Comparison of ENCODE assay signal across 8 cellular contexts in genomic region chr9:110048976-110049698, GRCh38.
A peak's percentile ranks its signal among the peaks of the same experiment; 100 is the strongest.
DNase-seq lines count a peak whose midpoint lies in the region; ATAC-seq and TF ChIP-seq lines count a peak whose summit lies in the region.

No MANE protein-coding gene starts in this region.

- no peak for TF ChIP-seq CTCF in GM13977 (IDR thresholded peaks at IDR 0.05; ENCODE audit: extremely low read depth, insufficient read depth, missing control alignments)

- peak overlapping the region; percentile 73 for H3K27ac ChIP-seq in skeletal muscle tissue (ENCODE audit: low read depth, low read length)

- DNase-seq in GM13977 (ENCODE audit: low spot score) (peak; percentile 22), NT2/D1 (ENCODE audit: low read depth, low spot score) (no peak), adipocyte (ENCODE audit: low read depth) (peak; percentile 70), GF-D8 (lab: John Stamatoyannopoulos, UW) (no peak), left lobe of liver (ENCODE audit: low spot score) (no peak)

- H3K9me3 ChIP-seq in NT2/D1 (ENCODE audit: insufficient read depth, low read length), result no peaks in the 10 kb centered on the region
- no peaks in the 10 kb centered on the region for H3K9me3 ChIP-seq in adipocyte (ENCODE audit: control insufficient read depth, low read length)
- H3K9me3 ChIP-seq in skeletal muscle tissue (ENCODE audit: control insufficient read depth in 3 of 3, low read length in 3 of 3), result no peaks in the 10 kb centered on the region

- in situ Hi-C loops in GM13977 (cut with MboI; ENCODE audit: low pct_unique_long_range_greater_than_20kb, low sequenced_read_pairs, unreplicated experiment), result no loop called here

- H3K4me3 ChIP-seq in NT2/D1 (ENCODE audit: insufficient read length, low read depth) (peak overlapping the region; percentile 98), adipocyte (ENCODE audit: low read length) (peak overlapping the region; percentile 92), iPS-11a (ENCODE audit: low read depth, low read length) (peak overlapping the region; percentile 78), skeletal muscle tissue (ENCODE audit: low read length in 3 of 3) (peak overlapping the region; percentile 72 to 80 (median 77))

- H3K27me3 ChIP-seq in NT2/D1 (ENCODE audit: insufficient read depth, insufficient read length), result no peaks in the 10 kb centered on the region
- no peaks in the 10 kb centered on the region for H3K27me3 ChIP-seq in adipocyte (replicated peaks; ENCODE audit: control insufficient read depth, insufficient read depth, low read length)
- peaks cover 0 to 15% (median 8%) of the 10 kb centered on the region in 3 donors for H3K27me3 ChIP-seq in skeletal muscle tissue (ENCODE audit: control insufficient read depth in 3 of 3, insufficient read depth in 3 of 3, low read length in 3 of 3)

- H3K4me1 ChIP-seq in NT2/D1 (ENCODE audit: insufficient read depth, insufficient read length) (peaks cover 8% of the 10 kb centered on the region), adipocyte (ENCODE audit: control insufficient read depth, insufficient read depth, low read length) (peaks cover 32% of the 10 kb centered on the region), skeletal muscle tissue (ENCODE audit: control insufficient read depth in 3 of 3, insufficient read depth in 3 of 3, low read length in 3 of 3) (peaks cover 15 to 25% (median 21%) of the 10 kb centered on the region in 3 donors)

- ATAC-seq in HG02642 (IDR thresholded peaks at IDR 0.05; ENCODE audit: poor library complexity, unreplicated experiment), result peak; percentile 20
- ATAC-seq in left lobe of liver, result no peak

- H3K9ac ChIP-seq in NT2/D1 (ENCODE audit: insufficient read length, low read depth), result peak overlapping the region; percentile 96
- peak overlapping the region; percentile 95 for H3K9ac ChIP-seq in adipocyte (ENCODE audit: low read length)
- peak overlapping the region; percentile 62 to 80 (median 80) for H3K9ac ChIP-seq in skeletal muscle tissue (ENCODE audit: low read depth in 1 of 3, low read length in 3 of 3)

- peaks cover 18% of the 10 kb centered on the region for H3K36me3 ChIP-seq in NT2/D1 (ENCODE audit: insufficient read depth, insufficient read length, low read length)
- peaks cover 3% of the 10 kb centered on the region for H3K36me3 ChIP-seq in adipocyte (ENCODE audit: control insufficient read depth, insufficient read depth, low read length, severe bottlenecking)
- no peaks in the 10 kb centered on the region for H3K36me3 ChIP-seq in skeletal muscle tissue (ENCODE audit: control insufficient read depth in 3 of 3, insufficient read depth in 3 of 3, low read length in 3 of 3)

Comparison
In these comparisons a context has a peak if more than half of its experiments do, and no peak if none do; other contexts are left out.
1. DNase-seq: peak in GM13977 (single experiment) and adipocyte (single experiment); none in NT2/D1 (single experiment), GF-D8 (single experiment) and left lobe of liver (single experiment).
2. Peak in every context shown above with its lines, with median percentiles within 50 percentile points of each other: H3K4me3 ChIP-seq and H3K9ac ChIP-seq.